20 cellular contexts compared by ENCODE assay signal in the genomic region with DNA sequence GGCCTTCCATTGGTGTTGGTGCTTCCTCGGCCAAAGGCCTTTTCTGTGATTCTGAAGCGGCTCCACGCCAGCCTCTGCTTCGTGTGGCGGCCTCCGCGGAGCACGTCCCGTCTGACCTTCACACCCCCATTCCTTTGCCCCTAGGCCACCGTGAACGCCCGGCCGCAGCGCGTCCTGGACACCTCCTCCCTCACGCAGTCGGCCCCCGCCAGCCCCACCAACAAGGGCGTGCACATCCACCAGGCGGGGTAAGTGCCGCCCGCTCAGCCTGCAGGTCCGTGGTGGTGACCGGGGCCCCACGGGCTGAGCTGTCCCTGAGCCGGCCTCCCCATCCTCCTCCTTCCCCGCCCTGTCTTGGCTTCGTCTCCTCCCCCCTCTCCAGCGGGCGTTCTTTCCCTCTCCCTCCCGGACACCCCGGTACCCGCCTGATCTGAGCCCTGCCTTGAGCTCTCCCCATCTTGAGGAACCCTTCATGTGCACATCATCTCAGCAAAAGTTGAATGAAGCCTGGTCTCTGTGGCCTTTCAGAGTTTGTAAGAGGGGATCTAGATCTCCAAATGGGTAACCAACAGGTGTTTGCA.
"Had no signal": no experiment of that assay in that cellular context is flagged by ENCODE, and none has a peak within 500 bp of the region (broad histone marks: within the 10 kb centered on the region; RNA-seq: fewer than 3 reads in every experiment).

No MANE protein-coding gene starts in this region.

- H3K4me1 Mint-ChIP-seq: activated CD4-positive, alpha-beta T cell treated with anti-CD3 and anti-CD28 coated beads for 36 hours; activated naive CD8-positive, alpha-beta T cell treated with anti-CD3 and anti-CD28 coated beads, Interleukin-2, amount 10 ng/mL, durations not matched to agents 7 days and 5 days had no signal

- H3K36me3 Mint-ChIP-seq: natural killer cell treated with Interleukin-12 subunit alpha and Interleukin-12 subunit beta and Interleukin-15 and Interleukin-18, amount 100 ng/mL, for 72 hours had no signal

- H3K27ac ChIP-seq: epithelial cell of prostate, pancreas, SJSA1, skin epidermis, testis, upper lobe of left lung had no signal

- H3K9me3 Mint-ChIP-seq: activated B cell treated with CpG ODN at 0.5 μM for 24 hours; activated naive CD8-positive, alpha-beta T cell treated with anti-CD3 and anti-CD28 coated beads, Interleukin-2, amount 10 ng/mL, durations not matched to agents 7 days and 5 days; natural killer cell treated with Interleukin-12 subunit alpha and Interleukin-12 subunit beta and Interleukin-15 and Interleukin-18, amount 100 ng/mL, for 72 hours; stimulated activated effector memory CD8-positive, alpha-beta T cell treated with anti-CD3 and anti-CD28 coated beads, Interleukin-12 subunit alpha, Interleukin-12 subunit beta, amount 100 ng/mL, for 72 hours had no signal

- H3K27me3 ChIP-seq: pancreas, SJSA1, testis, upper lobe of left lung had no signal

- H3K27me3 Mint-ChIP-seq: activated B cell treated with CpG ODN at 0.5 μM for 24 hours; activated CD4-positive, alpha-beta T cell treated with anti-CD3 and anti-CD28 coated beads for 36 hours; activated naive CD8-positive, alpha-beta T cell treated with anti-CD3 and anti-CD28 coated beads, Interleukin-2, amount 10 ng/mL, durations not matched to agents 7 days and 5 days; natural killer cell treated with Interleukin-12 subunit alpha and Interleukin-12 subunit beta and Interleukin-15 and Interleukin-18, amount 100 ng/mL, for 72 hours; T-helper 17 cell had no signal

- H3K4me1 ChIP-seq: pancreas, SJSA1 had no signal

- H3K9me3 ChIP-seq: pancreas, SJSA1, testis, upper lobe of left lung had no signal

- DNase-seq: activated B cell treated with CpG ODN at 0.5 μM for 24 hours; activated CD4-positive, alpha-beta T cell treated with anti-CD3 and anti-CD28 coated beads for 36 hours; activated CD4-positive, alpha-beta T cell treated with anti-CD3 and anti-CD28 coated beads, Interleukin-2, amount 50 U/mL, for 48 hours; activated naive CD8-positive, alpha-beta T cell treated with anti-CD3 and anti-CD28 coated beads, Interleukin-2, amount 10 ng/mL, durations not matched to agents 7 days and 5 days; activated T-cell treated with anti-CD3 and anti-CD28 coated beads, Interleukin-2, amount 50 U/mL, for 1 hour; amygdala; cerebellar nuclear complex; foreskin fibroblast; right cardiac atrium; stimulated activated CD4-positive, alpha-beta T cell treated with anti-CD3 and anti-CD28 coated beads, Interleukin-2, amount 100 ng/mL, for 24 hours; SW 1271; T-helper 17 cell; testis had no signal

- ATAC-seq: activated CD4-positive, alpha-beta T cell treated with anti-CD3 and anti-CD28 coated beads for 36 hours; natural killer cell treated with Interleukin-12 subunit alpha and Interleukin-12 subunit beta and Interleukin-15 and Interleukin-18, amount 100 ng/mL, for 72 hours; pancreas; right cardiac atrium; stimulated activated effector memory CD8-positive, alpha-beta T cell treated with anti-CD3 and anti-CD28 coated beads, Interleukin-12 subunit alpha, Interleukin-12 subunit beta, amount 100 ng/mL, for 72 hours; T-helper 17 cell had no signal

- H3K4me3 Mint-ChIP-seq: activated B cell treated with CpG ODN at 0.5 μM for 24 hours; activated CD4-positive, alpha-beta T cell treated with anti-CD3 and anti-CD28 coated beads for 36 hours; activated naive CD8-positive, alpha-beta T cell treated with anti-CD3 and anti-CD28 coated beads, Interleukin-2, amount 10 ng/mL, durations not matched to agents 7 days and 5 days; natural killer cell treated with Interleukin-12 subunit alpha and Interleukin-12 subunit beta and Interleukin-15 and Interleukin-18, amount 100 ng/mL, for 72 hours; stimulated activated effector memory CD8-positive, alpha-beta T cell treated with anti-CD3 and anti-CD28 coated beads, Interleukin-12 subunit alpha, Interleukin-12 subunit beta, amount 100 ng/mL, for 72 hours; T-helper 17 cell had no signal

- H3K27ac Mint-ChIP-seq: activated B cell treated with CpG ODN at 0.5 μM for 24 hours; activated CD4-positive, alpha-beta T cell treated with anti-CD3 and anti-CD28 coated beads for 36 hours; activated naive CD8-positive, alpha-beta T cell treated with anti-CD3 and anti-CD28 coated beads, Interleukin-2, amount 10 ng/mL, durations not matched to agents 7 days and 5 days; natural killer cell treated with Interleukin-12 subunit alpha and Interleukin-12 subunit beta and Interleukin-15 and Interleukin-18, amount 100 ng/mL, for 72 hours; stimulated activated effector memory CD8-positive, alpha-beta T cell treated with anti-CD3 and anti-CD28 coated beads, Interleukin-12 subunit alpha, Interleukin-12 subunit beta, amount 100 ng/mL, for 72 hours; T-helper 17 cell had no signal

- H3K4me3 ChIP-seq: pancreas, SJSA1, skin epidermis, testis, upper lobe of left lung had no signal
